ENCODE assay signal across 16 cellular contexts in genomic region chr12:63302941-63303536, GRCh38.
DNase-seq lines count a peak whose midpoint lies in the region; ATAC-seq and TF ChIP-seq lines count a peak whose summit lies in the region.
"Had no signal": no experiment of that assay in that cellular context is flagged by ENCODE, and none has a peak within 500 bp of the region (broad histone marks: within the 10 kb centered on the region; RNA-seq: fewer than 3 reads in every experiment).

No MANE protein-coding gene starts in this region.

- H3K27ac Mint-ChIP-seq in T-helper 17 cell: no peak overlapping the region

- no peak overlapping the region for H2AFZ ChIP-seq in mesenchymal stem cell (ENCODE audit: low read depth, low read length)

- no peaks in the 10 kb centered on the region for H3K27me3 Mint-ChIP-seq in T-helper 17 cell

- intact Hi-C loops in ovary (cut with DNase I): no loop called here

- H2AK5ac ChIP-seq in mesenchymal stem cell (ENCODE audit: low read length, severe bottlenecking): peak overlapping the region; percentile 53

- H3K27me3 ChIP-seq in mesenchymal stem cell (ENCODE audit: control insufficient read depth in 1 of 2, insufficient read depth in 1 of 2, low read length in 2 of 2): no peaks in the 10 kb centered on the region
- no peaks in the 10 kb centered on the region for H3K27me3 ChIP-seq in ovary
- H3K27me3 ChIP-seq: BLaER1 treated with 17β-estradiol and CSF1 and Interleukin-3, amounts not matched to agents 10 nM and 100 nM; SJCRH30 had no signal

- H3K14ac ChIP-seq in mesenchymal stem cell (ENCODE audit: low read length in 2 of 2): no peak overlapping the region

- no peaks in the 10 kb centered on the region for H3K36me3 Mint-ChIP-seq in T-helper 17 cell (ENCODE audit: low read depth)

- no peak for TF ChIP-seq EP300 in ovary (IDR thresholded peaks at IDR 0.05)

- H3K4me3 Mint-ChIP-seq in T-helper 17 cell: no peak overlapping the region

- H2BK5ac ChIP-seq in mesenchymal stem cell (ENCODE audit: low read depth, low read length, poor library complexity, severe bottlenecking): peak overlapping the region; percentile 37

- H2BK15ac ChIP-seq in mesenchymal stem cell (ENCODE audit: low read depth, poor library complexity, severe bottlenecking): no peak overlapping the region

- H4K91ac ChIP-seq in mesenchymal stem cell (ENCODE audit: low read length): no peak overlapping the region

- H3K4me1 ChIP-seq in mesenchymal stem cell (ENCODE audit: control insufficient read depth, insufficient read depth, low read depth, low read length) (peaks cover 10% of the 10 kb centered on the region), ovary (ENCODE audit: insufficient read depth) (peaks cover 2% of the 10 kb centered on the region)
- H3K4me1 ChIP-seq: SJCRH30 had no signal

- H2BK12ac ChIP-seq in mesenchymal stem cell (ENCODE audit: low read length in 2 of 2): no peak overlapping the region

- no peak overlapping the region for H4K8ac ChIP-seq in mesenchymal stem cell (ENCODE audit: low read length)

- no peak overlapping the region for H3K23ac ChIP-seq in mesenchymal stem cell (ENCODE audit: low read length in 2 of 2)

- TF ChIP-seq POLR2A in ovary (IDR thresholded peaks at IDR 0.05): no peak

- ATAC-seq in GM18873 (IDR thresholded peaks at IDR 0.05; ENCODE audit: low FRiP score, unreplicated experiment) (peak; percentile 17), GM21576 (IDR thresholded peaks at IDR 0.05; ENCODE audit: unreplicated experiment) (peak; percentile 28), HG03103 (IDR thresholded peaks at IDR 0.05; ENCODE audit: low read depth, unreplicated experiment) (peak; percentile 9), T-helper 17 cell (no peak)
- ATAC-seq: HepG2 had no signal

- TF ChIP-seq CTCF in ovary (IDR thresholded peaks at IDR 0.05): no peak

- H3K9me3 ChIP-seq in mesenchymal stem cell (ENCODE audit: control insufficient read depth, low read length) (no peaks in the 10 kb centered on the region), ovary (no peaks in the 10 kb centered on the region), T-helper 17 cell (ENCODE audit: control insufficient read depth, low read length, poor library complexity, severe bottlenecking) (no peaks in the 10 kb centered on the region)
- H3K9me3 ChIP-seq: BLaER1 treated with 17β-estradiol and CSF1 and Interleukin-3, amounts not matched to agents 10 nM and 100 nM; SJCRH30 had no signal

- no peak overlapping the region for H3K18ac ChIP-seq in mesenchymal stem cell (ENCODE audit: low read depth in 1 of 2, low read length in 2 of 2)

- H3K27ac ChIP-seq in mesenchymal stem cell (ENCODE audit: low read length, poor library complexity, severe bottlenecking) (peak overlapping the region; percentile 59), ovary (no peak overlapping the region)
- H3K27ac ChIP-seq: BLaER1 treated with 17β-estradiol and CSF1 and Interleukin-3, amounts not matched to agents 10 nM and 100 nM; SJCRH30 had no signal

- no peaks in the 10 kb centered on the region for H3K36me3 ChIP-seq in mesenchymal stem cell (ENCODE audit: control insufficient read depth in 1 of 2, insufficient read depth in 2 of 2, low read depth in 1 of 2, low read length in 2 of 2)
- no peaks in the 10 kb centered on the region for H3K36me3 ChIP-seq in ovary
- H3K36me3 ChIP-seq: BLaER1 treated with 17β-estradiol and CSF1 and Interleukin-3, amounts not matched to agents 10 nM and 100 nM; SJCRH30 had no signal

- H3K4me1 Mint-ChIP-seq in T-helper 17 cell: no peaks in the 10 kb centered on the region

- WGBS in mesenchymal stem cell: no CpG with 5 or more reads among the region's 2 CpGs
- WGBS in ovary, 3 donors: 7 to 21% (median 8%) methylated on average over 2 of the region's 2 CpGs

- H3K9ac ChIP-seq in mesenchymal stem cell (ENCODE audit: low read length): no peak overlapping the region
- H3K9ac ChIP-seq: BLaER1 treated with 17β-estradiol and CSF1 and Interleukin-3, amounts not matched to agents 10 nM and 100 nM had no signal

- DNase-seq in mesenchymal stem cell (no peak), RPMI8226 (no peak), ovary (no peak), T-helper 17 cell (no peak), globus pallidus (ENCODE audit: low spot score) (no peak)
- DNase-seq: activated CD8-positive, alpha-beta memory T cell treated with anti-CD3 and anti-CD28 coated beads, Interleukin-2, amount 50 U/mL, for 48 hours; cortex of kidney; NCI-H1436; NCI-H82; retina; SJCRH30 had no signal

- no peaks in the 10 kb centered on the region for H3K79me1 ChIP-seq in mesenchymal stem cell (replicated peaks; ENCODE audit: low read length, poor library complexity, severe bottlenecking)

- H3K4me2 ChIP-seq in mesenchymal stem cell (ENCODE audit: low read length, poor library complexity, severe bottlenecking): no peak overlapping the region

- no peak overlapping the region for H3K4me3 ChIP-seq in mesenchymal stem cell (ENCODE audit: insufficient read depth in 1 of 2, low read depth in 1 of 2, low read length in 2 of 2)
- H3K4me3 ChIP-seq in ovary: no peak overlapping the region
- H3K4me3 ChIP-seq: BLaER1 treated with 17β-estradiol and CSF1 and Interleukin-3, amounts not matched to agents 10 nM and 100 nM; SJCRH30 had no signal

- no peak overlapping the region for H3K4ac ChIP-seq in mesenchymal stem cell (ENCODE audit: low read depth in 1 of 2, low read length in 2 of 2)

- H2BK120ac ChIP-seq in mesenchymal stem cell (ENCODE audit: low read depth, low read length): no peak overlapping the region
